ENCODE assay signal across 17 cellular contexts in the genomic region with DNA sequence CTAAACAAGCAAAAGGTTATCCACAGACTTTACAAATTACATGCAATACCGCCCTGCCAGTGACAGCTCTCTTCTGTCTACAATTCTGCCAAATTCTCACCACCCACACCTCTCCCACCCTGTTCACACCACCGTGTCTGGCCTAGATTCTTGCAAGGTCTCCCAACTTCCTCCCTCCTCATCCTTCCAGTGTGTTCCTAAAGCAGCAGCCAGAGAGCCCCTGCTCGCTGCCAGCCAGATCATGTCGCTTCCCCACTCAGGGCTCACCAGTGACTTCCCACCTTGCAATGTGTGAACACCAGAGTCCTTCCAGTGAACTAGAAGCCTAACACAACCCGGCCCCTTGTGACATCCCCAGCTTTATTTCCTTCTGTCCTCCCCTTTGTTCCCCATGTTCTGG.
A peak's percentile ranks its signal among the peaks of the same experiment; 100 is the strongest.
DNase-seq lines count a peak whose midpoint lies in the region; ATAC-seq, FAIRE-seq and TF ChIP-seq lines count a peak whose summit lies in the region.
"Had no signal": no experiment of that assay in that cellular context is flagged by ENCODE, and none has a peak within 500 bp of the region (broad histone marks: within the 10 kb centered on the region; RNA-seq: fewer than 3 reads in every experiment).

No MANE protein-coding gene starts in this region.

- H3K27ac Mint-ChIP-seq in H9 (no peak overlapping the region), astrocyte (ENCODE audit: unreplicated experiment) (peak overlapping the region; percentile 41)
- no peak overlapping the region for H3K27ac Mint-ChIP-seq in activated T-helper 17 cell treated with anti-CD3 and anti-CD28 coated beads, Interleukin-2, amount 50 U/mL, for 72 hours
- H3K27ac Mint-ChIP-seq: CD8-positive, alpha-beta T cell had no signal

- peak overlapping the region; percentile 19; the same call in 1 of the 2 replicates for H3K14ac ChIP-seq in H9 (ENCODE audit: insufficient read depth, low read length)

- CTCF ChIA-PET in HEK293 (lab: Yijun Ruan, JAX): interaction anchor here (1.0 kb wide), 1 partner anchor 27 kb away, joined by 3 read pairs; no protein-coding TSS in a partner anchor

- H2BK120ac ChIP-seq in H9 (ENCODE audit: low read depth, low read length, poor library complexity, severe bottlenecking) (no peak overlapping the region), mesendoderm (ENCODE audit: low read depth, low read length) (no peak overlapping the region)

- H3K36me3 ChIP-seq in HEK293 (ENCODE audit: control insufficient read depth in 2 of 2, insufficient read depth in 1 of 2, low read length in 2 of 2) (no peaks in the 10 kb centered on the region), astrocyte (ENCODE audit: insufficient read depth, low read length) (no peaks in the 10 kb centered on the region), mesendoderm (ENCODE audit: control insufficient read depth, insufficient read depth, low read length) (no peaks in the 10 kb centered on the region)

- H2BK15ac ChIP-seq in H9 (ENCODE audit: low read depth, low read length) (no peak overlapping the region), mesendoderm (replicated peaks; ENCODE audit: low read depth) (no peak overlapping the region)

- no peaks in the 10 kb centered on the region for H3K27me3 Mint-ChIP-seq in H9 (ENCODE audit: low read depth)
- H3K27me3 Mint-ChIP-seq in astrocyte (ENCODE audit: low read depth, unreplicated experiment): no peaks in the 10 kb centered on the region
- peaks cover 7% of the 10 kb centered on the region for H3K27me3 Mint-ChIP-seq in activated T-helper 17 cell treated with anti-CD3 and anti-CD28 coated beads, Interleukin-2, amount 50 U/mL, for 72 hours

- H3K79me1 ChIP-seq in H9 (ENCODE audit: insufficient read depth, low read depth, low read length, poor library complexity, severe bottlenecking) (no peaks in the 10 kb centered on the region), mesendoderm (ENCODE audit: low read length) (no peaks in the 10 kb centered on the region)

- H3T11ph ChIP-seq in H9 (ENCODE audit: low read length): no peak overlapping the region

- H3K4me3 Mint-ChIP-seq in H9: no peak overlapping the region
- H3K4me3 Mint-ChIP-seq in astrocyte (ENCODE audit: unreplicated experiment): no peak overlapping the region
- no peak overlapping the region for H3K4me3 Mint-ChIP-seq in activated T-helper 17 cell treated with anti-CD3 and anti-CD28 coated beads, Interleukin-2, amount 50 U/mL, for 72 hours
- H3K4me3 Mint-ChIP-seq: CD8-positive, alpha-beta T cell had no signal

- H3K79me2 ChIP-seq in H9 (ENCODE audit: insufficient read depth, low read length): no peaks in the 10 kb centered on the region
- no peaks in the 10 kb centered on the region for H3K79me2 ChIP-seq in astrocyte (ENCODE audit: insufficient read depth, low read length)
- H3K79me2 ChIP-seq in mesendoderm (ENCODE audit: control insufficient read depth, insufficient read depth, low read length): no peaks in the 10 kb centered on the region

- no peak for FAIRE-seq in astrocyte (lab: Jason Lieb, UNC)
- FAIRE-seq: G401.6, GM12892 had no signal

- H3K27ac ChIP-seq in H9 (ENCODE audit: insufficient read length, low read depth, low read length) (no peak overlapping the region), HEK293 (ENCODE audit: extremely low read depth, low read depth, low read length) (no peak overlapping the region), astrocyte (ENCODE audit: low read depth, low read length) (no peak overlapping the region), mesendoderm (ENCODE audit: low read depth, low read length) (no peak overlapping the region)

- H2BK12ac ChIP-seq in H9 (ENCODE audit: insufficient read length, low read depth, low read length): no peak overlapping the region

- no peaks in the 10 kb centered on the region for H3K9me3 Mint-ChIP-seq in H9
- H3K9me3 Mint-ChIP-seq in astrocyte (ENCODE audit: unreplicated experiment): peaks cover 4% of the 10 kb centered on the region
- no peaks in the 10 kb centered on the region for H3K9me3 Mint-ChIP-seq in activated T-helper 17 cell treated with anti-CD3 and anti-CD28 coated beads, Interleukin-2, amount 50 U/mL, for 72 hours
- H3K9me3 Mint-ChIP-seq: CD8-positive, alpha-beta T cell had no signal

- H3K18ac ChIP-seq in H9 (ENCODE audit: insufficient read length, low read depth, low read length): no peak overlapping the region
- H3K18ac ChIP-seq in mesendoderm (ENCODE audit: low read length): no peak overlapping the region

- H2AK5ac ChIP-seq in H9 (ENCODE audit: insufficient read length, low read length) (no peak overlapping the region), mesendoderm (ENCODE audit: low read length) (no peak overlapping the region)

- H3K4me3 ChIP-seq in HEK293 (ENCODE audit: low read depth, low read length) (no peak overlapping the region), astrocyte (ENCODE audit: insufficient read depth, low read depth, low read length) (no peak overlapping the region), mesendoderm (ENCODE audit: low read length) (no peak overlapping the region)

- H4K91ac ChIP-seq in H9 (ENCODE audit: insufficient read length, low read depth, low read length): no peak overlapping the region

- H3K56ac ChIP-seq in H9 (ENCODE audit: insufficient read length, low read depth, low read length): no peak overlapping the region
- peak overlapping the region; percentile 25 for H3K56ac ChIP-seq in mesendoderm (ENCODE audit: low read length)

- WGBS in H9 (ENCODE audit: extremely low coverage, insufficient read length, low lambda C conversion rate): no CpG with 5 or more reads among the region's 5 CpGs
- WGBS in mesendoderm (ENCODE audit: extremely low coverage, insufficient coverage, low lambda C conversion rate): no CpG with 5 or more reads among the region's 5 CpGs

- peaks cover 21 to 23% of the 10 kb centered on the region in 2 experiments for H3K4me1 Mint-ChIP-seq in H9
- no peaks in the 10 kb centered on the region for H3K4me1 Mint-ChIP-seq in astrocyte (ENCODE audit: low read depth, unreplicated experiment)
- no peaks in the 10 kb centered on the region for H3K4me1 Mint-ChIP-seq in activated T-helper 17 cell treated with anti-CD3 and anti-CD28 coated beads, Interleukin-2, amount 50 U/mL, for 72 hours

- H3K9ac ChIP-seq in H9 (ENCODE audit: extremely low read depth, insufficient read length, low read length): no peak overlapping the region
- H3K9ac ChIP-seq in astrocyte (ENCODE audit: low read length): no peak overlapping the region
- no peak overlapping the region for H3K9ac ChIP-seq in mesendoderm (ENCODE audit: low read length)

- H3K4me1 ChIP-seq in H9 (ENCODE audit: insufficient read depth, low read length) (peaks cover 12% of the 10 kb centered on the region), HEK293 (ENCODE audit: control insufficient read depth, insufficient read depth, low read length) (no peaks in the 10 kb centered on the region), astrocyte (ENCODE audit: insufficient read depth, low read length) (no peaks in the 10 kb centered on the region), mesendoderm (ENCODE audit: control insufficient read depth, low read depth, low read length) (peaks cover 7% of the 10 kb centered on the region)
- H3K4me1 ChIP-seq: Caco-2 had no signal

- DNase-seq in H9: no peak
- no peak for DNase-seq in astrocyte (ENCODE audit: low read depth)
- DNase-seq in mesendoderm: no peak
- no peak for DNase-seq in HPDE6-E6E7 (ENCODE audit: extremely low spot score)
- no peak for DNase-seq in OCI-M2 (lab: John Stamatoyannopoulos, UW; ENCODE audit: unreplicated experiment)
- DNase-seq: C1 segment of cervical spinal cord; Caco-2; CD8-positive, alpha-beta T cell; DMS153; DND-41; GOT3; H7 had no signal

- no peak overlapping the region for H3K4ac ChIP-seq in H9 (ENCODE audit: low read depth, low read length)
- H3K4ac ChIP-seq in mesendoderm (ENCODE audit: low read depth, low read length): peak overlapping the region; percentile 5

- H4K20me1 ChIP-seq in H9 (ENCODE audit: control insufficient read depth, insufficient read depth, insufficient read length) (no peaks in the 10 kb centered on the region), astrocyte (ENCODE audit: insufficient read depth, low read length) (no peaks in the 10 kb centered on the region)

- no peak overlapping the region for H4K8ac ChIP-seq in H9 (replicated peaks; ENCODE audit: insufficient read length, low read depth, low read length)
- no peak overlapping the region for H4K8ac ChIP-seq in mesendoderm (ENCODE audit: low read depth, low read length)

- TF ChIP-seq CTCF in H9 (conservative IDR thresholded peaks at IDR 0.05) (no peak), HEK293 (tag by site-specific recombination; IDR thresholded peaks at IDR 0.05) (no peak), astrocyte (IDR thresholded peaks at IDR 0.05; ENCODE audit: insufficient read depth, low read depth, low read length) (no peak)

- no peak overlapping the region for H3K4me2 ChIP-seq in H9 (ENCODE audit: insufficient read depth, insufficient read length, low read length)
- H3K4me2 ChIP-seq in astrocyte (ENCODE audit: low read length): no peak overlapping the region
- H3K4me2 ChIP-seq in mesendoderm (ENCODE audit: low read length): no peak overlapping the region

- H3K23ac ChIP-seq in H9 (ENCODE audit: insufficient read length, low read depth, low read length): no peak overlapping the region
- no peak overlapping the region for H3K23ac ChIP-seq in mesendoderm (ENCODE audit: low read length)

- POLR2A ChIA-PET in HEK293 (lab: Yijun Ruan, JAX): no interaction called here

- no peak for ATAC-seq in activated T-helper 17 cell treated with anti-CD3 and anti-CD28 coated beads, Interleukin-2, amount 50 U/mL, for 72 hours (replicated peaks)
- no peak for ATAC-seq in activated CD4-positive, CD25-positive, alpha-beta regulatory T cell treated with anti-CD3 and anti-CD28 coated beads, Interleukin-2, amount 50 U/mL, for 24 hours
- ATAC-seq: CD8-positive, alpha-beta T cell had no signal

- H4K5ac ChIP-seq in H9 (ENCODE audit: insufficient read length, low read depth, low read length) (no peak overlapping the region), mesendoderm (ENCODE audit: low read length) (no peak overlapping the region)

- H3K9me3 ChIP-seq in H9 (ENCODE audit: control insufficient read depth, low read depth, low read length) (no peaks in the 10 kb centered on the region), HEK293 (ENCODE audit: control insufficient read depth, insufficient read depth, low read depth, low read length) (no peaks in the 10 kb centered on the region), astrocyte (ENCODE audit: insufficient read depth, low read depth, low read length) (no peaks in the 10 kb centered on the region)
- H3K9me3 ChIP-seq: Caco-2 had no signal

- no peaks in the 10 kb centered on the region for H3K27me3 ChIP-seq in H9 (ENCODE audit: insufficient read depth, low read length)
- H3K27me3 ChIP-seq in astrocyte (ENCODE audit: insufficient read depth, low read length): no peaks in the 10 kb centered on the region
- no peaks in the 10 kb centered on the region for H3K27me3 ChIP-seq in mesendoderm (ENCODE audit: insufficient read depth, low read length, poor library complexity)

- H3K23me2 ChIP-seq in H9 (ENCODE audit: insufficient read length, low read depth, low read length, poor library complexity, severe bottlenecking): no peaks in the 10 kb centered on the region

- no peaks in the 10 kb centered on the region for H3K36me3 Mint-ChIP-seq in H9 (ENCODE audit: insufficient read depth in 1 of 3, low read depth in 3 of 3)
- H3K36me3 Mint-ChIP-seq in astrocyte (ENCODE audit: low read depth, unreplicated experiment): peaks cover 4% of the 10 kb centered on the region
- no peaks in the 10 kb centered on the region for H3K36me3 Mint-ChIP-seq in activated T-helper 17 cell treated with anti-CD3 and anti-CD28 coated beads, Interleukin-2, amount 50 U/mL, for 72 hours (ENCODE audit: low read depth)
- H3K36me3 Mint-ChIP-seq: CD8-positive, alpha-beta T cell had no signal

- H2BK5ac ChIP-seq in H9 (ENCODE audit: insufficient read length, low read length): no peak overlapping the region
- no peak overlapping the region for H2BK5ac ChIP-seq in mesendoderm (ENCODE audit: low read length)

- H2AFZ ChIP-seq in H9 (ENCODE audit: low read length) (no peak overlapping the region), astrocyte (ENCODE audit: low read depth, low read length) (no peak overlapping the region)

- no peak overlapping the region for H2BK20ac ChIP-seq in H9 (ENCODE audit: low read depth, low read length, poor library complexity, severe bottlenecking)
